In the genomic region with DNA sequence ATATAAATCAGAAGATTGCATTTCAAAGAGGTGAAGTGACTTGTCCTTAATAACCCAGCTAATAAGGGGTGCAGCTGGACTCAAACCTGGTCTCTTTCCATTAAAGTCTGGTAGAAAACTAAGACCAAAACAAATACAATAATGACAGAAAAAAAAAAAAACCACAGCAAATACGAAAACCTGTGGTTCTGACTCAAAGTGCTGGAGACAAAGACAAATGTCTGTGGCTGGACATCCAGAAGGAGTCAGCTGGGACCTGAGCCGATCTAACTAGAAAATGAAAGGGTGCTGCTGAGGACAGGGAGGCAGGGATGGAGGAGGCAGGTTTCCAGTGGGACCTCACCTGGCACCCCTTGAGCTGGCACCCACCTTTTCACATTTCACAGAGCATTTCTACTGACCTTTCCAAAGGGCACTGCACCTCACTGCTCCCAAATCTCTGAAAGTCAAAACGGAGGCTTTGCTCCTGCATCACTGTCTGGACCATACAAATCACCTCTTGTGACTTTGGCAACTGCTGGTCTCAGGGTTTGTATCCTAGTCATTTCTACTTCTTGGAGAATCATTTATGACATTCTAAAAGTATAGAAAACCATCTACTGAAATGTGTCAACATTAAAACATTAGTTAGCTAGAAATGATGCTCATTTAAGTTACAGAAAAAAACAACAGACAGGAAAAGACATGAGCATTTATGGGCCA, we compare ENCODE assay signal across 1 cellular context.
TF ChIP-seq lines count a peak whose summit lies in the region.

No MANE protein-coding gene starts in this region.

TF ChIP-seq in IMR-90, 13 proteins besides CTCF, POLR2A, EP300 and RAD21:
- no peak for TF ChIP-seq SMC3 (IDR thresholded peaks at IDR 0.05; ENCODE audit: low read depth, low read length)
- no peak for TF ChIP-seq BHLHE40 (IDR thresholded peaks at IDR 0.05; ENCODE audit: low read depth, low read length)
- no peak for TF ChIP-seq MAZ (IDR thresholded peaks at IDR 0.05; ENCODE audit: borderline replicate concordance, low read depth, low read length)
- no peak for TF ChIP-seq FOS (IDR thresholded peaks at IDR 0.05; ENCODE audit: low read depth, low read length)
- TF ChIP-seq CHD1 (IDR thresholded peaks at IDR 0.05; ENCODE audit: low read depth, low read length), result no peak
- no peak for TF ChIP-seq NFE2L2 (IDR thresholded peaks at IDR 0.05; ENCODE audit: low read depth, low read length)
- TF ChIP-seq, protein P1, sequence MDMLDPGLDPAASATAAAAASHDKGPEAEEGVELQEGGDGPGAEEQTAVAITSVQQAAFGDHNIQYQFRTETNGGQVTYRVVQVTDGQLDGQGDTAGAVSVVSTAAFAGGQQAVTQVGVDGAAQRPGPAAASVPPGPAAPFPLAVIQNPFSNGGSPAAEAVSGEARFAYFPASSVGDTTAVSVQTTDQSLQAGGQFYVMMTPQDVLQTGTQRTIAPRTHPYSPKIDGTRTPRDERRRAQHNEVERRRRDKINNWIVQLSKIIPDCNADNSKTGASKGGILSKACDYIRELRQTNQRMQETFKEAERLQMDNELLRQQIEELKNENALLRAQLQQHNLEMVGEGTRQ (IDR thresholded peaks at IDR 0.05; ENCODE audit: low read depth, low read length), result no peak
- no peak for TF ChIP-seq ELK1 (IDR thresholded peaks at IDR 0.05; ENCODE audit: borderline replicate concordance, low read depth, low read length)
- no peak for TF ChIP-seq RFX5 (IDR thresholded peaks at IDR 0.05; ENCODE audit: low read depth, low read length)
- TF ChIP-seq CEBPB (IDR thresholded peaks at IDR 0.05; ENCODE audit: low read depth, low read length), result no peak
